16 cellular contexts compared by ENCODE assay signal in genomic region chr13:49020940-49021548, GRCh38. TPM values are rescaled to one million over a fixed set of nuclear protein-coding genes. Genes with fewer than 3 reads are reported as not detected.
A peak's percentile ranks its signal among the peaks of the same experiment; 100 is the strongest.
DNase-seq lines count a peak whose midpoint lies in the region; ATAC-seq and TF ChIP-seq lines count a peak whose summit lies in the region.
"Had no signal": no experiment of that assay in that cellular context is flagged by ENCODE, and none has a peak within 500 bp of the region (broad histone marks: within the 10 kb centered on the region; RNA-seq: fewer than 3 reads in every experiment).

No MANE protein-coding gene starts in this region.

- H3K36me3 ChIP-seq in thyroid gland (no peaks in the 10 kb centered on the region), transverse colon (no peaks in the 10 kb centered on the region)
- H3K36me3 ChIP-seq: vagina had no signal

- CTCF ChIA-PET in activated naive CD4-positive, alpha-beta T cell treated with anti-CD3 and anti-CD28 coated beads, Interleukin-2, amount 10 ng/mL, durations not matched to agents 7 days and 5 days (lab: Charles Lee): interaction anchor here (1.2 kb wide), 1 partner anchor 24 kb away, joined by 3 read pairs; no protein-coding TSS in a partner anchor
- CTCF ChIA-PET in RWPE1 (lab: Yijun Ruan, JAX): interaction anchor here (0.6 kb wide), 1 partner anchor 61 kb away, joined by 3 read pairs; no protein-coding TSS in a partner anchor

- ATAC-seq in foreskin keratinocyte: peak; percentile 49
- no peak for ATAC-seq in GM21576 (IDR thresholded peaks at IDR 0.05; ENCODE audit: unreplicated experiment)

- H3K27me3 ChIP-seq in foreskin keratinocyte (no peaks in the 10 kb centered on the region), thyroid gland (no peaks in the 10 kb centered on the region), transverse colon (no peaks in the 10 kb centered on the region)
- H3K27me3 ChIP-seq: vagina had no signal

- H3K27ac Mint-ChIP-seq in activated naive CD4-positive, alpha-beta T cell treated with anti-CD3 and anti-CD28 coated beads, Interleukin-2, amount 50 U/mL, for 24 hours: peak overlapping the region; percentile 88
- H3K27ac Mint-ChIP-seq in activated naive CD4-positive, alpha-beta T cell treated with anti-CD3 and anti-CD28 coated beads, Interleukin-2, amount 10 ng/mL, durations not matched to agents 7 days and 5 days: no peak overlapping the region
- H3K27ac Mint-ChIP-seq: activated B cell treated with CpG ODN at 0.5 μM for 24 hours; activated T-helper 2 cell treated with anti-CD3 and anti-CD28 coated beads, Interferon-gamma antibody, Interleukin-2, Interleukin-4, amounts not matched to agents 10 μg/mL and 5 μg/mL and 100 μg/mL, durations not matched to agents 14 hours and 24 hours and 36 hours; IgD-negative memory B cell had no signal

- no peak for TF ChIP-seq EP300 in transverse colon (IDR thresholded peaks at IDR 0.05; ENCODE audit: low read depth)

- H3K4me1 Mint-ChIP-seq in activated naive CD4-positive, alpha-beta T cell treated with anti-CD3 and anti-CD28 coated beads, Interleukin-2, amount 50 U/mL, for 24 hours: peaks cover 26% of the 10 kb centered on the region
- H3K4me1 Mint-ChIP-seq in activated naive CD4-positive, alpha-beta T cell treated with anti-CD3 and anti-CD28 coated beads, Interleukin-2, amount 10 ng/mL, durations not matched to agents 7 days and 5 days: no peaks in the 10 kb centered on the region

- intact Hi-C loops in thyroid gland (cut with DNase I): no loop called here
- intact Hi-C loops in transverse colon (cut with DNase I; ENCODE audit: low total_unique reads): no loop called here

- H3K27me3 Mint-ChIP-seq in activated naive CD4-positive, alpha-beta T cell treated with anti-CD3 and anti-CD28 coated beads, Interleukin-2, amount 50 U/mL, for 24 hours: no peaks in the 10 kb centered on the region
- H3K27me3 Mint-ChIP-seq in activated naive CD4-positive, alpha-beta T cell treated with anti-CD3 and anti-CD28 coated beads, Interleukin-2, amount 10 ng/mL, durations not matched to agents 7 days and 5 days: no peaks in the 10 kb centered on the region
- H3K27me3 Mint-ChIP-seq: activated B cell treated with CpG ODN at 0.5 μM for 24 hours, IgD-negative memory B cell had no signal

- WGBS in thyroid gland, 2 donors: 83 to 84% methylated on average over 2 of the region's 2 CpGs
- 71 to 87% methylated on average over 2 of the region's 2 CpGs for WGBS in transverse colon (ENCODE audit: low coverage in 1 of 2), 2 donors

- H3K27ac ChIP-seq in RWPE1 (no peak overlapping the region), foreskin keratinocyte (peak overlapping the region; percentile 23), thyroid gland (peak overlapping the region; percentile 67 to 91 (median 77)), transverse colon (no peak overlapping the region)
- H3K27ac ChIP-seq: vagina had no signal

- POLR2A ChIA-PET in RWPE1 (lab: Yijun Ruan, JAX; ENCODE audit: low non-redundant PET): no interaction called here

- TF ChIP-seq CTCF in RWPE1 (conservative IDR thresholded peaks at IDR 0.05; ENCODE audit: low read depth): no peak
- no peak for TF ChIP-seq CTCF in foreskin keratinocyte (conservative IDR thresholded peaks at IDR 0.05)
- no peak for TF ChIP-seq CTCF in thyroid gland (IDR thresholded peaks at IDR 0.05)
- no peak for TF ChIP-seq CTCF in transverse colon (IDR thresholded peaks at IDR 0.05)

- no peak overlapping the region for H3K4me3 ChIP-seq in thyroid gland (replicated peaks in 1 of 3)
- no peak overlapping the region for H3K4me3 ChIP-seq in transverse colon
- H3K4me3 ChIP-seq: vagina had no signal

- H3K4me3 Mint-ChIP-seq in activated naive CD4-positive, alpha-beta T cell treated with anti-CD3 and anti-CD28 coated beads, Interleukin-2, amount 50 U/mL, for 24 hours: peak overlapping the region; percentile 43
- H3K4me3 Mint-ChIP-seq in activated naive CD4-positive, alpha-beta T cell treated with anti-CD3 and anti-CD28 coated beads, Interleukin-2, amount 10 ng/mL, durations not matched to agents 7 days and 5 days: no peak overlapping the region
- H3K4me3 Mint-ChIP-seq: activated B cell treated with CpG ODN at 0.5 μM for 24 hours had no signal

- in situ Hi-C loops in transverse colon (cut with MboI; ENCODE audit: low pct_ligation_motif_present in 1 of 4, low pct_unique_long_range_greater_than_20kb in 1 of 4, low sequenced_read_pairs in 3 of 4): no loop called here

- no peaks in the 10 kb centered on the region for H3K9me3 Mint-ChIP-seq in activated naive CD4-positive, alpha-beta T cell treated with anti-CD3 and anti-CD28 coated beads, Interleukin-2, amount 50 U/mL, for 24 hours
- H3K9me3 Mint-ChIP-seq in activated naive CD4-positive, alpha-beta T cell treated with anti-CD3 and anti-CD28 coated beads, Interleukin-2, amount 10 ng/mL, durations not matched to agents 7 days and 5 days: peaks cover 9% of the 10 kb centered on the region

- no peak for TF ChIP-seq POLR2A in thyroid gland (IDR thresholded peaks at IDR 0.05)
- TF ChIP-seq POLR2A in transverse colon (IDR thresholded peaks at IDR 0.05): no peak

- H3K4me1 ChIP-seq in foreskin keratinocyte: peaks cover 37% of the 10 kb centered on the region
- peaks cover 17 to 22% of the 10 kb centered on the region in 2 donors for H3K4me1 ChIP-seq in thyroid gland
- peaks cover 0 to 6% (median 0%) of the 10 kb centered on the region in 4 donors for H3K4me1 ChIP-seq in transverse colon
- H3K4me1 ChIP-seq: vagina had no signal

- H3K9me3 ChIP-seq in thyroid gland (no peaks in the 10 kb centered on the region), transverse colon (no peaks in the 10 kb centered on the region)
- H3K9me3 ChIP-seq: vagina had no signal

- peaks cover 17% of the 10 kb centered on the region for H3K36me3 Mint-ChIP-seq in activated naive CD4-positive, alpha-beta T cell treated with anti-CD3 and anti-CD28 coated beads, Interleukin-2, amount 50 U/mL, for 24 hours
- H3K36me3 Mint-ChIP-seq in activated naive CD4-positive, alpha-beta T cell treated with anti-CD3 and anti-CD28 coated beads, Interleukin-2, amount 10 ng/mL, durations not matched to agents 7 days and 5 days: peaks cover 30% of the 10 kb centered on the region

- DNase-seq in activated naive CD4-positive, alpha-beta T cell treated with anti-CD3 and anti-CD28 coated beads, Interleukin-2, amount 10 ng/mL, durations not matched to agents 7 days and 5 days: no peak
- peak; percentile 18 for DNase-seq in RWPE1 (ENCODE audit: low spot score)
- DNase-seq in foreskin keratinocyte: peak; percentile 59 to 72
- DNase-seq in thyroid gland: no peak
- DNase-seq in transverse colon: no peak
- no peak for DNase-seq in NCI-H345 (lab: John Stamatoyannopoulos, UW)
- DNase-seq: activated B cell treated with CpG ODN at 0.5 μM for 24 hours, AML-193, DMS79, hypothalamus, NCI-H187 had no signal

RNA-seq across cellular contexts. Expression of gene FNDC3A, which starts 45.3 kb away (rescaled TPM):
- total RNA-seq in foreskin keratinocyte (29.4 and 34.9 TPM in 2 replicates), thyroid gland (100 to 1,000 TPM in 3 of 4 donors, 10 to 100 TPM in 1; 90.3 to 125 (median 111) TPM), transverse colon (10 to 100 TPM; 21.9 to 59.7 (median 40.1) TPM)
- polyA plus RNA-seq in foreskin keratinocyte: 5.2 and 5.4 TPM in 2 replicates

Comparison
In these comparisons a context has a peak if more than half of its experiments do, and no peak if none do; other contexts are left out.
1. DNase-seq: peak in RWPE1 (single experiment) and foreskin keratinocyte (2 of 2); none in activated naive CD4-positive, alpha-beta T cell treated with anti-CD3 and anti-CD28 coated beads, Interleukin-2, amount 10 ng/mL, durations not matched to agents 7 days and 5 days (single experiment), thyroid gland (0 of 2), transverse colon (single experiment) and NCI-H345 (single experiment).
2. H3K27ac ChIP-seq: peak in foreskin keratinocyte (single experiment) and thyroid gland (3 of 3); none in RWPE1 (single experiment) and transverse colon (0 of 4).